ENCODE assay signal across 9 cellular contexts in the genomic region with DNA sequence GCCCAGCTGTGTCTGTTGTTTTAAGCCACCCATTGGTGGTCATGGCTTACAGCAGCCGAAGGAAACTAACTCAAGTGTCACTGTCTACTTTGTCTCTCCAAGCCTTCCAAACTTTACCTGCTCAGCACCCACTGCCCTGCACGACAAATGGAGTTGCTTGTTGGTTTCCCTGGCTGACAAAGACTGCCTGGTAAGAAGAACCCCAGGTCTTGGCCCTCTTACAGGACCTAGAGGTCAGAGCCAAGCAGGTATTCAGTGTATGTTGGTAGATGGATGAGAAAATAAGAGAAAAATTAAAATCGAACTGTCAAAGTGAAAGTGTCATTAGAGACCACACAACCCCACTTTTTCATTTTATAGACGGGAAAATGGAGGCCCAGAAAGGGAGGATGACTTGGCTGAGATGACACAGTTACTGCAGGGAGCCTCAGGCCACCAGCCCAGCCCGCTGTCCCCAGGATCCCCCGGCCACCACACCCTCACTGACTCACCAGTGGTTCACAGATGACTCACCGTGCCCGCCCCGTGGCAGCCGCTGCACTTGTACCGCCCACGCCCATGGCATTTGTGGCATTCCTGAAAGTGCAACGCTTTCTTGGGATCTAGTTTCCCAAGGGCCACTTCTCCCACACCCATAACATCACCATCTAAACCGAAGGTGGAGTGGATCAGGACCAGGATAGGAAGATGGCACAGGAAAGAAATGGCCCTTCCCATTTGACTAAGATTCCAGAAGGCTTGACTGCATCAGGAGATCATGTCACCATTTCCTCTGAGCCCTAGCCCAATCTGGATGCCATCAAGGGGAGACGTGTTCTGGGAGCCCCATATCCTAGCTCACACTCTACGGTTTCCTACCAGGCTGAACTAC. TPM values are rescaled to one million over a fixed set of nuclear protein-coding genes. Genes with fewer than 3 reads are reported as not detected.
A peak's percentile ranks its signal among the peaks of the same experiment; 100 is the strongest.
DNase-seq lines count a peak whose midpoint lies in the region; ATAC-seq, FAIRE-seq and TF ChIP-seq lines count a peak whose summit lies in the region.
"Had no signal": no experiment of that assay in that cellular context is flagged by ENCODE, and none has a peak within 500 bp of the region (broad histone marks: within the 10 kb centered on the region; RNA-seq: fewer than 3 reads in every experiment).

No MANE protein-coding gene starts in this region.

- no peaks in the 10 kb centered on the region for H3K9me3 ChIP-seq in MG63

- POLR2A ChIA-PET in BJ (lab: Charles Lee), result no interaction called here

- peak; percentile 77 for DNase-seq in BJ (ENCODE audit: low read depth)
- peak; percentile 85 for DNase-seq in MG63
- peak; percentile 55 for DNase-seq in activated effector memory CD4-positive, alpha-beta T cell treated with Interleukin-2 at 50 U/mL for 16 hours
- peak; percentile 43 for DNase-seq in kidney glomerular epithelial cell (lab: John Stamatoyannopoulos, UW)
- peak; percentile 9 to 68 for DNase-seq in stimulated activated CD8-positive, alpha-beta memory T cell treated with anti-CD3 and anti-CD28 coated beads, Interleukin-7, amount 100 ng/mL, for 48 hours (ENCODE audit: extremely low read depth in 1 of 2, low read depth in 1 of 2)
- no peak for DNase-seq in DMS79 treated with DMSO at 0.1 percent for 48 hours (lab: John Stamatoyannopoulos, UW)
- no peak for DNase-seq in GM19239 (ENCODE audit: insufficient read length, low spot score)

- CTCF ChIA-PET in BJ (lab: Yijun Ruan, JAX), result interaction anchor here (1.2 kb wide), 1 partner anchor 22 kb away, joined by 3 read pairs; no protein-coding TSS in a partner anchor

- no peak for FAIRE-seq in GM19239 (lab: Jason Lieb, UNC)

- peak; percentile 50 for ATAC-seq in GM21367 (IDR thresholded peaks at IDR 0.05; ENCODE audit: unreplicated experiment)

- H3K27me3 ChIP-seq in BJ (ENCODE audit: control insufficient read depth, insufficient read depth, low read length) (no peaks in the 10 kb centered on the region), MG63 (no peaks in the 10 kb centered on the region)
- H3K27me3 ChIP-seq: dorsolateral prefrontal cortex had no signal

- no peak overlapping the region for H3K4me3 ChIP-seq in BJ (ENCODE audit: low read depth, low read length)
- H3K4me3 ChIP-seq in MG63, result no peak overlapping the region
- H3K4me3 ChIP-seq: dorsolateral prefrontal cortex had no signal

- TF ChIP-seq CTCF in BJ (IDR thresholded peaks at IDR 0.05; ENCODE audit: insufficient read depth, low read depth, low read length), result no peak

- H3K36me3 ChIP-seq in BJ (ENCODE audit: control insufficient read depth, insufficient read depth, low read length) (no peaks in the 10 kb centered on the region), MG63 (no peaks in the 10 kb centered on the region)

RNA-seq across cellular contexts. Expression of gene SSUH2, which starts 15.2 kb away (rescaled TPM):
- 0.25 and 0.26 TPM in 2 replicates for polyA plus RNA-seq in BJ (2011; rRNA removed)
- 0.33 TPM in 1 of 2 replicates, not detected in the other for polyA minus RNA-seq in BJ (2011; rRNA and poly(A)+ RNA removed)
- total RNA-seq in MG63 (2014; rRNA removed; shearing (Covaris generic); ENCODE audit: low replicate concordance), result not detected in 2 replicates

Comparison
In these comparisons a context has a peak if more than half of its experiments do, and no peak if none do; other contexts are left out.
1. DNase-seq: peak in BJ (single experiment), MG63 (single experiment), activated effector memory CD4-positive, alpha-beta T cell treated with Interleukin-2 at 50 U/mL for 16 hours (single experiment), kidney glomerular epithelial cell (single experiment) and stimulated activated CD8-positive, alpha-beta memory T cell treated with anti-CD3 and anti-CD28 coated beads, Interleukin-7, amount 100 ng/mL, for 48 hours (2 of 2); none in DMS79 treated with DMSO at 0.1 percent for 48 hours (single experiment) and GM19239 (single experiment).